In the genomic region with DNA sequence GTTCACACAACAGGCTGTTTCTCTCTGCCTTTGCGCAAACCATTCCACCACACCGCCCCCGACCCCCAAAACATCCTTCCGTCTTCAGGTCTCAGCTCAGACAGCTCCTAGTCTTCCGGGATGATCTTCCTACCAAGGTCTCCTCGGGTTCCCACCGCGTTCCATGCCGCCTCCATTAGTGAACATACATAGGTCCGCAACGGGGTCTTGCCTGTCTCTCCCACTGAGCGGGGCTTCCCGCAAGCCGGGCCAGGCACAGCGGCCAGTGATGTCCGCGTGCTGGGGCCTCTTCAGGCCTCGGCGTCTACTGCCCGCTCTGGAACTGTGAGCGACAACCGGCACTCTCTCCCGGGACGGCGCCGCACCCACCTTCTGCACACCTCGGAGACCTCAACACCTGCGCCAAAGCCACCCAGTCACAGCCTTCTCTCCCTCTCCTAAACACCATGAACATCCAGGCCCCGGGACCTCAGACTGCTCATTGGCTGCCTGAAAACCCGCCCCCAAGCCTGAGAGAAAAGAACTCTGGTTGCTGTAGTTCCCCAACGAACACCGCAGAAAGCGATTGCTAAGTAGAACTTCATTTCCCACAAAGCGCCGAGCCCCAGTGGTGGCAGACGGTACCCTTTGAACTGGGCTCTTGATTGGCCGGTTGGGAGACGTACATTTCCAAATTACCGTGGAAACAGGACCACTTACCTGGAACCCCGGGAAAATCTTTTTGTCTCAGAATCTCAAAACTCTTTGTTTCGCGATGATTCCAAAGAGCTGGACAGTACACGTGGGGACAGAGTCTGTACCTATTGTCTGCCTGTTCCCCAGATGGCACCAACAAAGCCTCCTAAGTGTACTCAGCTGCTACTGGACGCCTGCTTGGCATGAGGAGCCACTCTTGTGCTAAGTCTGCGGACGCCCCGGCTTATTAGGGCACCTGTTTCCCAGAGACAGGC, we compare ENCODE assay signal across 8 cellular contexts. TPM values are rescaled to one million over a fixed set of nuclear protein-coding genes. Genes with fewer than 3 reads are reported as not detected.
DNase-seq lines count a peak whose midpoint lies in the region; ATAC-seq and TF ChIP-seq lines count a peak whose summit lies in the region.

No MANE protein-coding gene starts in this region.

- TF ChIP-seq CTCF in AG04449 (IDR thresholded peaks at IDR 0.05; ENCODE audit: insufficient read depth, low read length, missing control alignments) (no peak), endodermal cell (conservative IDR thresholded peaks at IDR 0.05) (no peak)

- POLR2A ChIA-PET in AG04449 (lab: Yijun Ruan, JAX), result interaction anchor here (1.0 kb wide), 1 partner anchor 9 kb away, joined by 4 read pairs; no protein-coding TSS in a partner anchor

- H3K9me3 ChIP-seq in endodermal cell (ENCODE audit: control insufficient read depth, low read length), result peaks cover 4% of the 10 kb centered on the region

- DNase-seq in AG04449 (ENCODE audit: low read depth, low spot score) (peak; percentile 61), NCI-H524 treated with DMSO at 0.1 percent for 48 hours (lab: John Stamatoyannopoulos, UW) (peak; percentile 91), endodermal cell (peak; percentile 97), memory B cell (ENCODE audit: low spot score in 2 of 2) (peak; percentile 68 to 75)
- peak; percentile 66 to 68 for DNase-seq in activated CD8-positive, alpha-beta memory T cell treated with anti-CD3 and anti-CD28 coated beads for 1 hour (ENCODE audit: extremely low read depth in 1 of 2, low read depth in 1 of 2)
- peak; percentile 75 to 86 (median 78) for DNase-seq in stimulated activated CD4-positive, alpha-beta T cell treated with anti-CD3 and anti-CD28 coated beads, TNF-alpha, amount 100 ng/mL, for 48 hours (ENCODE audit: low read depth in 3 of 3)

- WGBS in endodermal cell (ENCODE audit: insufficient coverage in 1 of 2, insufficient read length in 1 of 2), 2 experiments, result 45 to 51% methylated on average over 29 to 47 of the region's 47 CpGs

- CTCF ChIA-PET in AG04449 (lab: Yijun Ruan, JAX), result interaction anchor here (1.3 to 1.7 kb wide), 3 partner anchors 9 to 20 kb away, joined by 5 to 9 read pairs (median 8); partner anchors contain the start of gene DYRK1B

- no peak overlapping the region for H3K4me3 Mint-ChIP-seq in endodermal cell
- no peak overlapping the region for H3K4me3 Mint-ChIP-seq in memory B cell

- peak; percentile 85 for ATAC-seq in GM18909 (IDR thresholded peaks at IDR 0.05; ENCODE audit: poor library complexity, unreplicated experiment)
- ATAC-seq in HG03196 (IDR thresholded peaks at IDR 0.05; ENCODE audit: unreplicated experiment), result peak; percentile 73
- peak; percentile 95 for ATAC-seq in memory B cell (ENCODE audit: low read depth)

- H3K4me1 ChIP-seq in endodermal cell (ENCODE audit: control insufficient read depth, insufficient read depth, low read length), result no peaks in the 10 kb centered on the region

- H3K27me3 Mint-ChIP-seq in endodermal cell (ENCODE audit: insufficient read depth) (no peaks in the 10 kb centered on the region), memory B cell (no peaks in the 10 kb centered on the region)

- peak overlapping the region; percentile 78 for H3K27ac ChIP-seq in endodermal cell (ENCODE audit: low read depth, low read length)

- H3K27ac Mint-ChIP-seq in endodermal cell (peak overlapping the region; percentile 85), memory B cell (no peak overlapping the region)

- H3K36me3 Mint-ChIP-seq in endodermal cell (ENCODE audit: low read depth) (peaks cover 25% of the 10 kb centered on the region), memory B cell (peaks cover 13% of the 10 kb centered on the region)

- H3K27me3 ChIP-seq in endodermal cell (ENCODE audit: control insufficient read depth, insufficient read depth, low read length, poor library complexity, severe bottlenecking), result no peaks in the 10 kb centered on the region

- peaks cover 27% of the 10 kb centered on the region for H3K36me3 ChIP-seq in endodermal cell (ENCODE audit: control insufficient read depth, insufficient read depth, low read length)

- H3K4me3 ChIP-seq in AG04449 (ENCODE audit: low read depth, low read length) (peak overlapping the region; percentile 87), endodermal cell (ENCODE audit: low read length) (peak overlapping the region; percentile 82)

- H3K9me3 Mint-ChIP-seq in endodermal cell (no peaks in the 10 kb centered on the region), memory B cell (no peaks in the 10 kb centered on the region)

- no peak overlapping the region for H3K9ac ChIP-seq in endodermal cell (ENCODE audit: extremely low read depth, low read length, poor library complexity, severe bottlenecking)

- H3K4me1 Mint-ChIP-seq in endodermal cell (no peaks in the 10 kb centered on the region), memory B cell (peaks cover 3% of the 10 kb centered on the region)

RNA-seq across cellular contexts. Expression of gene DYRK1B, which starts 9.5 kb away (rescaled TPM):
- total RNA-seq in endodermal cell, result 10 to 100 TPM; 21.8 to 37.7 TPM
- 32.8 TPM for polyA plus RNA-seq in endodermal cell (2013, experiment 1 of 2)
- polyA plus RNA-seq in endodermal cell (2013, experiment 2 of 2), result 27.3 TPM

RNA-seq across cellular contexts. Expression of gene FBL, which starts 21.8 kb away (rescaled TPM):
- 100 to 1,000 TPM; 356 to 387 TPM for total RNA-seq in endodermal cell
- polyA plus RNA-seq in endodermal cell (2013, experiment 1 of 2), result 327 TPM
- polyA plus RNA-seq in endodermal cell (2013, experiment 2 of 2), result 284 TPM

RNA-seq across cellular contexts. Expression of gene LEUTX, which starts 45.8 kb away (rescaled TPM):
- total RNA-seq in endodermal cell, result not detected
- not detected for polyA plus RNA-seq in endodermal cell (2013, experiment 1 of 2)
- polyA plus RNA-seq in endodermal cell (2013, experiment 2 of 2), result not detected

Comparison
In these comparisons a context has a peak if more than half of its experiments do, and no peak if none do; other contexts are left out.
1. Peak in every context shown above with its lines: DNase-seq, ATAC-seq, H3K4me3 ChIP-seq and H3K27ac ChIP-seq.